Comparison of ENCODE assay signal across 1 cellular context in the genomic region with DNA sequence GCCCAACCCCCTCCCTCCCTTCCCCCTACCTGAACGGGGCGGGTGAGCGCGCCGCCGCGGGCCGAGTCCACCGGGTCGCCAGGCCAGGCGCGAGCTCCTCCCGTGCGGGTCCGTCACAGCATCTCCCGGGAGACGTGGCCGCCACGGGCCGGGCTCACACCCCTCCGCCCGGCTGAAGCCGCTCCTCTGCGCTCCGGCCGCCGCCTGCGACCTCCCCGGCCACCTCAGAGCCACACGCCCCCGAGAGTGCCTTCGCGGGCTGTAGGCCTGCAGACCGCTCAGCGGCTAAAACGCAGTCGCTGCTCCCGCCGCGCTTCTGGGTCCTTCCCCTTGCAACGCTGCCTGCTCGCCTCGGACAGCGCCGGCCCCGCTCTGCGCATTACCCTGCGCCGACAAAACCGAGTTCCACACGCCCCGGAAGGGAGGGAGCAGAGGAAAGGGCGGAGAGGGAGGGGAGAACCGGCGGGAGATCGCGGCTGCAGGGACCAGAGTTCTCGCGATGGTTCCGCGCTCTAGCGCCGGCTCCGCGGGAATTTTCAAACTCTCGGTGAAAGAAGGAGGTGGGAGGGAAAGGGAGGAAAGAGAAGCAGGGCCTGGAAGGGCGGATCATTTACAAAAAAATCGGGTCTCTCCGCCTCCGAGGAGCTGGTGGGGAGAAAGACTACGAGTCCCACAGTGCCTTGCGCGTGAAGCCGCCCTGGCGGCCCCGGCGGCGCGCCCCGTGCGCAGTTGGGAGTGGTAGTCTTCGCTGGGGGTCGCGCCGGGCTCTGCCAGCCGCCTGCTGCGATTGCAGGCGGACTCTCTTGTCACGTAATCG.
TF ChIP-seq lines count a peak whose summit lies in the region.

A gene with protein sequence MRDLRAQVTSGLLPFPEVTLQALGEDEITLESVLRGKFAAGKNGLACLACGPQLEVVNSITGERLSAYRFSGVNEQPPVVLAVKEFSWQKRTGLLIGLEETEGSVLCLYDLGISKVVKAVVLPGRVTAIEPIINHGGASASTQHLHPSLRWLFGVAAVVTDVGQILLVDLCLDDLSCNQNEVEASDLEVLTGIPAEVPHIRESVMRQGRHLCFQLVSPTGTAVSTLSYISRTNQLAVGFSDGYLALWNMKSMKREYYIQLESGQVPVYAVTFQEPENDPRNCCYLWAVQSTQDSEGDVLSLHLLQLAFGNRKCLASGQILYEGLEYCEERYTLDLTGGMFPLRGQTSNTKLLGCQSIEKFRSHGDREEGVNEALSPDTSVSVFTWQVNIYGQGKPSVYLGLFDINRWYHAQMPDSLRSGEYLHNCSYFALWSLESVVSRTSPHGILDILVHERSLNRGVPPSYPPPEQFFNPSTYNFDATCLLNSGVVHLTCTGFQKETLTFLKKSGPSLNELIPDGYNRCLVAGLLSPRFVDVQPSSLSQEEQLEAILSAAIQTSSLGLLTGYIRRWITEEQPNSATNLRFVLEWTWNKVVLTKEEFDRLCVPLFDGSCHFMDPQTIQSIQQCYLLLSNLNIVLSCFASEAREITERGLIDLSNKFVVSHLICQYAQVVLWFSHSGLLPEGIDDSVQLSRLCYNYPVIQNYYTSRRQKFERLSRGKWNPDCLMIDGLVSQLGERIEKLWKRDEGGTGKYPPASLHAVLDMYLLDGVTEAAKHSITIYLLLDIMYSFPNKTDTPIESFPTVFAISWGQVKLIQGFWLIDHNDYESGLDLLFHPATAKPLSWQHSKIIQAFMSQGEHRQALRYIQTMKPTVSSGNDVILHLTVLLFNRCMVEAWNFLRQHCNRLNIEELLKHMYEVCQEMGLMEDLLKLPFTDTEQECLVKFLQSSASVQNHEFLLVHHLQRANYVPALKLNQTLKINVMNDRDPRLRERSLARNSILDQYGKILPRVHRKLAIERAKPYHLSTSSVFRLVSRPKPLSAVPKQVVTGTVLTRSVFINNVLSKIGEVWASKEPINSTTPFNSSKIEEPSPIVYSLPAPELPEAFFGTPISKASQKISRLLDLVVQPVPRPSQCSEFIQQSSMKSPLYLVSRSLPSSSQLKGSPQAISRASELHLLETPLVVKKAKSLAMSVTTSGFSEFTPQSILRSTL (N-terminal part only) (minus strand): TSS at position 400 of the 817 bp plus-strand sequence. CDS start 13,578 bp downstream, outside the sequence.

TF ChIP-seq in K562, 482 proteins besides CTCF, POLR2A, EP300 and RAD21 (continued from another document and continues in another):
- TF ChIP-seq, protein P1, sequence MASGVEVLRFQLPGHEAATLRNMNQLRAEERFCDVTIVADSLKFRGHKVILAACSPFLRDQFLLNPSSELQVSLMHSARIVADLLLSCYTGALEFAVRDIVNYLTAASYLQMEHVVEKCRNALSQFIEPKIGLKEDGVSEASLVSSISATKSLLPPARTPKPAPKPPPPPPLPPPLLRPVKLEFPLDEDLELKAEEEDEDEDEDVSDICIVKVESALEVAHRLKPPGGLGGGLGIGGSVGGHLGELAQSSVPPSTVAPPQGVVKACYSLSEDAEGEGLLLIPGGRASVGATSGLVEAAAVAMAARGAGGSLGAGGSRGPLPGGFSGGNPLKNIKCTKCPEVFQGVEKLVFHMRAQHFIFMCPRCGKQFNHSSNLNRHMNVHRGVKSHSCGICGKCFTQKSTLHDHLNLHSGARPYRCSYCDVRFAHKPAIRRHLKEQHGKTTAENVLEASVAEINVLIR (CRISPR knock-in tag; IDR thresholded peaks at IDR 0.05) = peak; percentile 52; the same call in 1 of the 2 replicates
- TF ChIP-seq TAF1 (IDR thresholded peaks at IDR 0.05; ENCODE audit: control insufficient read depth, extremely low read depth, insufficient read depth, low read length, severe bottlenecking) (peak; percentile 98), LARP7 (IDR thresholded peaks at IDR 0.05) (0 out of 2 replicates have a peak, but pooled peaks have one; percentile 54), BCOR (IDR thresholded peaks at IDR 0.05) (peak; percentile 56; the same call in 1 of the 2 replicates), NR4A1 (CRISPR knock-in tag; IDR thresholded peaks at IDR 0.05) (no peak), NR4A1 (tag; IDR thresholded peaks at IDR 0.05) (no peak), ZNF41 (CRISPR knock-in tag; conservative IDR thresholded peaks at IDR 0.05) (0 out of 2 replicates have a peak, but pooled peaks have one; percentile 31), LCOR (CRISPR knock-in tag; IDR thresholded peaks at IDR 0.05) (peak; percentile 91; the same call in 1 of the 2 replicates), BRCA1 (IDR thresholded peaks at IDR 0.05) (no peak), BRCA1 (CRISPR knock-in tag; IDR thresholded peaks at IDR 0.05) (no peak; the same call in 1 of the 2 replicates), RBM15 (IDR thresholded peaks at IDR 0.05; ENCODE audit: insufficient read depth, low read length) (no peak), FUS (optimal IDR thresholded peaks at IDR 0.05; ENCODE audit: low read depth, low read length) (peak; percentile 87), PML (IDR thresholded peaks at IDR 0.05; ENCODE audit: low read length) (peak; percentile 87; the same call in 1 of the 2 replicates), NCOR1 (IDR thresholded peaks at IDR 0.05) (peak; percentile 22; the same call in 1 of the 2 replicates), TEAD4 (IDR thresholded peaks at IDR 0.05; ENCODE audit: low read length) (peak; percentile 45), TEAD4 (CRISPR knock-in tag; IDR thresholded peaks at IDR 0.05; ENCODE audit: borderline replicate concordance) (no peak), NFIX (CRISPR knock-in tag; IDR thresholded peaks at IDR 0.05; ENCODE audit: low read depth) (no peak), PTTG1 (tag; IDR thresholded peaks at IDR 0.05; ENCODE audit: low read depth) (no peak), TEAD1 (CRISPR knock-in tag; IDR thresholded peaks at IDR 0.05) (peak in 1 of 2 experiments; percentile 87; a peak in 2 of 4 replicates), GABPB1 (CRISPR knock-in tag; IDR thresholded peaks at IDR 0.05) (peak; percentile 89), FOSL1 (tag; conservative IDR thresholded peaks at IDR 0.05) (peak; percentile 36; the same call in 1 of the 2 replicates), POLR2H (tag; IDR thresholded peaks at IDR 0.05; ENCODE audit: low read depth) (peak; percentile 89), ZZZ3 (IDR thresholded peaks at IDR 0.05) (no peak), ERF (CRISPR knock-in tag; IDR thresholded peaks at IDR 0.05) (0 out of 2 replicates have a peak, but pooled peaks have one; percentile 28), ESRRA (IDR thresholded peaks at IDR 0.05; ENCODE audit: borderline replicate concordance, low read depth) (no peak; the same call in 1 of the 2 replicates), CCNT2 (IDR thresholded peaks at IDR 0.05; ENCODE audit: borderline replicate concordance, extremely low read depth, insufficient read length, low read depth, low read length) (peak; percentile 57), CHD4 (IDR thresholded peaks at IDR 0.05; ENCODE audit: insufficient read depth, insufficient replicate concordance, low read depth, low read length, poor library complexity, severe bottlenecking) (no peak), ZNF175 (CRISPR knock-in tag; IDR thresholded peaks at IDR 0.05; ENCODE audit: low read depth) (peak; percentile 92; the same call in 1 of the 2 replicates), ZNF561 (CRISPR knock-in tag; conservative IDR thresholded peaks at IDR 0.05) (no peak), PHB (CRISPR knock-in tag; IDR thresholded peaks at IDR 0.05) (0 out of 2 replicates have a peak, but pooled peaks have one; percentile 24), FOXK1 (CRISPR knock-in tag; IDR thresholded peaks at IDR 0.05; ENCODE audit: borderline replicate concordance) (no peak), CBX1 (IDR thresholded peaks at IDR 0.05; ENCODE audit: low read depth) (peak; percentile 95), BACH1 (tag; IDR thresholded peaks at IDR 0.05) (peak; percentile 67; the same call in 1 of the 2 replicates), TCF3 (CRISPR knock-in tag; IDR thresholded peaks at IDR 0.05) (0 out of 2 replicates have a peak, but pooled peaks have one; percentile 7)
- TF ChIP-seq, protein P2, sequence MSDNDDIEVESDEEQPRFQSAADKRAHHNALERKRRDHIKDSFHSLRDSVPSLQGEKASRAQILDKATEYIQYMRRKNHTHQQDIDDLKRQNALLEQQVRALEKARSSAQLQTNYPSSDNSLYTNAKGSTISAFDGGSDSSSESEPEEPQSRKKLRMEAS (CRISPR knock-in tag; IDR thresholded peaks at IDR 0.05) = peak; percentile 82
- TF ChIP-seq, protein P3, sequence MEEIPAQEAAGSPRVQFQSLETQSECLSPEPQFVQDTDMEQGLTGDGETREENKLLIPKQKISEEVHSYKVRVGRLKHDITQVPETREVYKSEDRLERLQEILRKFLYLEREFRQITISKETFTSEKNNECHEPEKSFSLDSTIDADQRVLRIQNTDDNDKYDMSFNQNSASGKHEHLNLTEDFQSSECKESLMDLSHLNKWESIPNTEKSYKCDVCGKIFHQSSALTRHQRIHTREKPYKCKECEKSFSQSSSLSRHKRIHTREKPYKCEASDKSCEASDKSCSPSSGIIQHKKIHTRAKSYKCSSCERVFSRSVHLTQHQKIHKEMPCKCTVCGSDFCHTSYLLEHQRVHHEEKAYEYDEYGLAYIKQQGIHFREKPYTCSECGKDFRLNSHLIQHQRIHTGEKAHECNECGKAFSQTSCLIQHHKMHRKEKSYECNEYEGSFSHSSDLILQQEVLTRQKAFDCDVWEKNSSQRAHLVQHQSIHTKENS (CRISPR knock-in tag; IDR thresholded peaks at IDR 0.05) = no peak
- TF ChIP-seq, protein P4, sequence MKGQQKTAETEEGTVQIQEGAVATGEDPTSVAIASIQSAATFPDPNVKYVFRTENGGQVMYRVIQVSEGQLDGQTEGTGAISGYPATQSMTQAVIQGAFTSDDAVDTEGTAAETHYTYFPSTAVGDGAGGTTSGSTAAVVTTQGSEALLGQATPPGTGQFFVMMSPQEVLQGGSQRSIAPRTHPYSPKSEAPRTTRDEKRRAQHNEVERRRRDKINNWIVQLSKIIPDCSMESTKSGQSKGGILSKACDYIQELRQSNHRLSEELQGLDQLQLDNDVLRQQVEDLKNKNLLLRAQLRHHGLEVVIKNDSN (CRISPR knock-in tag; IDR thresholded peaks at IDR 0.05) = peak; percentile 47; the same call in 1 of the 2 replicates
- TF ChIP-seq, protein P5, sequence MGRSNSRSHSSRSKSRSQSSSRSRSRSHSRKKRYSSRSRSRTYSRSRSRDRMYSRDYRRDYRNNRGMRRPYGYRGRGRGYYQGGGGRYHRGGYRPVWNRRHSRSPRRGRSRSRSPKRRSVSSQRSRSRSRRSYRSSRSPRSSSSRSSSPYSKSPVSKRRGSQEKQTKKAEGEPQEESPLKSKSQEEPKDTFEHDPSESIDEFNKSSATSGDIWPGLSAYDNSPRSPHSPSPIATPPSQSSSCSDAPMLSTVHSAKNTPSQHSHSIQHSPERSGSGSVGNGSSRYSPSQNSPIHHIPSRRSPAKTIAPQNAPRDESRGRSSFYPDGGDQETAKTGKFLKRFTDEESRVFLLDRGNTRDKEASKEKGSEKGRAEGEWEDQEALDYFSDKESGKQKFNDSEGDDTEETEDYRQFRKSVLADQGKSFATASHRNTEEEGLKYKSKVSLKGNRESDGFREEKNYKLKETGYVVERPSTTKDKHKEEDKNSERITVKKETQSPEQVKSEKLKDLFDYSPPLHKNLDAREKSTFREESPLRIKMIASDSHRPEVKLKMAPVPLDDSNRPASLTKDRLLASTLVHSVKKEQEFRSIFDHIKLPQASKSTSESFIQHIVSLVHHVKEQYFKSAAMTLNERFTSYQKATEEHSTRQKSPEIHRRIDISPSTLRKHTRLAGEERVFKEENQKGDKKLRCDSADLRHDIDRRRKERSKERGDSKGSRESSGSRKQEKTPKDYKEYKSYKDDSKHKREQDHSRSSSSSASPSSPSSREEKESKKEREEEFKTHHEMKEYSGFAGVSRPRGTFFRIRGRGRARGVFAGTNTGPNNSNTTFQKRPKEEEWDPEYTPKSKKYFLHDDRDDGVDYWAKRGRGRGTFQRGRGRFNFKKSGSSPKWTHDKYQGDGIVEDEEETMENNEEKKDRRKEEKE (IDR thresholded peaks at IDR 0.05; ENCODE audit: borderline replicate concordance in 1 of 2, control insufficient read depth in 1 of 2, low read depth in 2 of 2, low read length in 1 of 2) = peak in 1 of 2 experiments; percentile 81; a peak in 2 of 4 replicates
- TF ChIP-seq, protein P6, sequence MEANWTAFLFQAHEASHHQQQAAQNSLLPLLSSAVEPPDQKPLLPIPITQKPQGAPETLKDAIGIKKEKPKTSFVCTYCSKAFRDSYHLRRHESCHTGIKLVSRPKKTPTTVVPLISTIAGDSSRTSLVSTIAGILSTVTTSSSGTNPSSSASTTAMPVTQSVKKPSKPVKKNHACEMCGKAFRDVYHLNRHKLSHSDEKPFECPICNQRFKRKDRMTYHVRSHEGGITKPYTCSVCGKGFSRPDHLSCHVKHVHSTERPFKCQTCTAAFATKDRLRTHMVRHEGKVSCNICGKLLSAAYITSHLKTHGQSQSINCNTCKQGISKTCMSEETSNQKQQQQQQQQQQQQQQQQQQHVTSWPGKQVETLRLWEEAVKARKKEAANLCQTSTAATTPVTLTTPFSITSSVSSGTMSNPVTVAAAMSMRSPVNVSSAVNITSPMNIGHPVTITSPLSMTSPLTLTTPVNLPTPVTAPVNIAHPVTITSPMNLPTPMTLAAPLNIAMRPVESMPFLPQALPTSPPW (CRISPR knock-in tag; IDR thresholded peaks at IDR 0.05) = peak; percentile 95
- TF ChIP-seq, protein P7, sequence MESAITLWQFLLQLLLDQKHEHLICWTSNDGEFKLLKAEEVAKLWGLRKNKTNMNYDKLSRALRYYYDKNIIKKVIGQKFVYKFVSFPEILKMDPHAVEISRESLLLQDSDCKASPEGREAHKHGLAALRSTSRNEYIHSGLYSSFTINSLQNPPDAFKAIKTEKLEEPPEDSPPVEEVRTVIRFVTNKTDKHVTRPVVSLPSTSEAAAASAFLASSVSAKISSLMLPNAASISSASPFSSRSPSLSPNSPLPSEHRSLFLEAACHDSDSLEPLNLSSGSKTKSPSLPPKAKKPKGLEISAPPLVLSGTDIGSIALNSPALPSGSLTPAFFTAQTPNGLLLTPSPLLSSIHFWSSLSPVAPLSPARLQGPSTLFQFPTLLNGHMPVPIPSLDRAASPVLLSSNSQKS (CRISPR knock-in tag; IDR thresholded peaks at IDR 0.05) = no peak
- TF ChIP-seq, protein P8, sequence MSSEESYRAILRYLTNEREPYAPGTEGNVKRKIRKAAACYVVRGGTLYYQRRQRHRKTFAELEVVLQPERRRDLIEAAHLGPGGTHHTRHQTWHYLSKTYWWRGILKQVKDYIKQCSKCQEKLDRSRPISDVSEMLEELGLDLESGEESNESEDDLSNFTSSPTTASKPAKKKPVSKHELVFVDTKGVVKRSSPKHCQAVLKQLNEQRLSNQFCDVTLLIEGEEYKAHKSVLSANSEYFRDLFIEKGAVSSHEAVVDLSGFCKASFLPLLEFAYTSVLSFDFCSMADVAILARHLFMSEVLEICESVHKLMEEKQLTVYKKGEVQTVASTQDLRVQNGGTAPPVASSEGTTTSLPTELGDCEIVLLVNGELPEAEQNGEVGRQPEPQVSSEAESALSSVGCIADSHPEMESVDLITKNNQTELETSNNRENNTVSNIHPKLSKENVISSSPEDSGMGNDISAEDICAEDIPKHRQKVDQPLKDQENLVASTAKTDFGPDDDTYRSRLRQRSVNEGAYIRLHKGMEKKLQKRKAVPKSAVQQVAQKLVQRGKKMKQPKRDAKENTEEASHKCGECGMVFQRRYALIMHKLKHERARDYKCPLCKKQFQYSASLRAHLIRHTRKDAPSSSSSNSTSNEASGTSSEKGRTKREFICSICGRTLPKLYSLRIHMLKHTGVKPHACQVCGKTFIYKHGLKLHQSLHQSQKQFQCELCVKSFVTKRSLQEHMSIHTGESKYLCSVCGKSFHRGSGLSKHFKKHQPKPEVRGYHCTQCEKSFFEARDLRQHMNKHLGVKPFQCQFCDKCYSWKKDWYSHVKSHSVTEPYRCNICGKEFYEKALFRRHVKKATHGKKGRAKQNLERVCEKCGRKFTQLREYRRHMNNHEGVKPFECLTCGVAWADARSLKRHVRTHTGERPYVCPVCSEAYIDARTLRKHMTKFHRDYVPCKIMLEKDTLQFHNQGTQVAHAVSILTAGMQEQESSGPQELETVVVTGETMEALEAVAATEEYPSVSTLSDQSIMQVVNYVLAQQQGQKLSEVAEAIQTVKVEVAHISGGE (CRISPR knock-in tag; IDR thresholded peaks at IDR 0.05) = peak in 1 of 3 experiments; percentile 85; a peak in 2 of 6 replicates
